ENCODE assay signal across 17 cellular contexts in the genomic region with DNA sequence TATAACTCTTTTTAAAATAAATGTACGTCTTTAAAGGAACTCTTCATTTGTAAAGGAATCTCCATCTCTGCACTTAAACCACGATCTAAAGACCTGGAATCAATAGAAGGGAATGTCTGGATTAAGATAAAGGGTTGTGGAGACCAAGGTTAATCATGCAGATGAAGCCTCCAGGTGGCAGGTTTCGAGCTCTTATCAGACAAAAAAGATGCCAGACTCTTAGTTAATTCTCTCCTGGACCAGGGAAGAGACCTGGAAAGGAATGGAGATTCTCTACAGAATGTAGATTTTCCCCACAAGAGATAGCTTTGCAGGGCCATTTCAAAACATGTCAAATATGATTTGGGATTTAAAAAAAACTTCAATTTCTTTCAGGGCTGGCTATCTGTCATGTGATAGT.
DNase-seq lines count a peak whose midpoint lies in the region; TF ChIP-seq lines count a peak whose summit lies in the region.
"Had no signal": no experiment of that assay in that cellular context is flagged by ENCODE, and none has a peak within 500 bp of the region (broad histone marks: within the 10 kb centered on the region; RNA-seq: fewer than 3 reads in every experiment).

No MANE protein-coding gene starts in this region.

- in situ Hi-C loops in G401 (cut with HindIII; ENCODE audit: low sequenced_read_pairs) = no loop called here

- peaks cover 41% of the 10 kb centered on the region for H3K4me1 Mint-ChIP-seq in endodermal cell
- no peaks in the 10 kb centered on the region for H3K4me1 Mint-ChIP-seq in CD8-positive, alpha-beta memory T cell
- H3K4me1 Mint-ChIP-seq: B cell; CD4-positive, CD25-positive, alpha-beta regulatory T cell had no signal

- H3K79me2 ChIP-seq in PC-9 (ENCODE audit: low read depth) = no peaks in the 10 kb centered on the region

- H3K9me2 ChIP-seq in PC-9 (ENCODE audit: insufficient read depth) = no peaks in the 10 kb centered on the region

- H3K36me3 ChIP-seq in PC-9 (ENCODE audit: low read depth) (no peaks in the 10 kb centered on the region), endodermal cell (ENCODE audit: control insufficient read depth, insufficient read depth, low read length) (no peaks in the 10 kb centered on the region)
- H3K36me3 ChIP-seq in CD8-positive, alpha-beta memory T cell (ENCODE audit: insufficient read depth, low read length) = no peaks in the 10 kb centered on the region
- H3K36me3 ChIP-seq: BLaER1 had no signal

- peaks cover 18% of the 10 kb centered on the region for H3K27me3 Mint-ChIP-seq in endodermal cell (ENCODE audit: insufficient read depth)
- peaks cover 0 to 9% of the 10 kb centered on the region in 2 donors for H3K27me3 Mint-ChIP-seq in CD8-positive, alpha-beta memory T cell
- H3K27me3 Mint-ChIP-seq: B cell had no signal

- intact Hi-C loops in PC-9 (cut with micrococcal nuclease; ENCODE audit: unreplicated experiment) = no loop called here

- CTCF ChIA-PET in PC-9 (lab: Charles Lee) = no interaction called here
- CTCF ChIA-PET in CD8-positive, alpha-beta memory T cell (lab: Charles Lee) = no interaction called here

- peak overlapping the region; percentile 1; the same call in 1 of the 2 replicates for H3K4me2 ChIP-seq in PC-9
- H3K4me2 ChIP-seq: BLaER1 had no signal

- no peaks in the 10 kb centered on the region for H3K9me3 ChIP-seq in PC-9 (ENCODE audit: insufficient read depth, low read depth)
- H3K9me3 ChIP-seq in endodermal cell (ENCODE audit: control insufficient read depth, low read length) = peaks cover 13% of the 10 kb centered on the region
- no peaks in the 10 kb centered on the region for H3K9me3 ChIP-seq in CD8-positive, alpha-beta memory T cell (ENCODE audit: low read length)

- WGBS in endodermal cell (ENCODE audit: insufficient coverage in 1 of 2, insufficient read length in 1 of 2), 2 experiments = 29 to 50% methylated on average over 1 to 3 of the region's 3 CpGs

- no peaks in the 10 kb centered on the region for H4K20me1 ChIP-seq in PC-9 (ENCODE audit: insufficient read depth)
- H4K20me1 ChIP-seq: BLaER1 had no signal

- H3K9me3 Mint-ChIP-seq in endodermal cell = peaks cover 12% of the 10 kb centered on the region
- peaks cover 0 to 11% (median 2%) of the 10 kb centered on the region in 5 donors for H3K9me3 Mint-ChIP-seq in CD8-positive, alpha-beta memory T cell

- H3K27ac Mint-ChIP-seq in endodermal cell = peak overlapping the region; percentile 11
- no peak overlapping the region for H3K27ac Mint-ChIP-seq in CD8-positive, alpha-beta memory T cell
- H3K27ac Mint-ChIP-seq: B cell; CD4-positive, CD25-positive, alpha-beta regulatory T cell; CD8-positive, alpha-beta T cell had no signal

- TF ChIP-seq CTCF in PC-9 (conservative IDR thresholded peaks at IDR 0.05) (no peak), endodermal cell (conservative IDR thresholded peaks at IDR 0.05) (peak; percentile 33)

- BruUV-seq in PC-9 (replicated peaks; lab: Mats Ljungman, UMichigan) = no TSS peak

- H3K9ac ChIP-seq in endodermal cell (ENCODE audit: extremely low read depth, low read length, poor library complexity, severe bottlenecking) = no peak overlapping the region
- H3K9ac ChIP-seq: BLaER1, GM23248 had no signal

- H3K4me3 Mint-ChIP-seq in endodermal cell = no peak overlapping the region
- no peak overlapping the region for H3K4me3 Mint-ChIP-seq in CD8-positive, alpha-beta memory T cell
- H3K4me3 Mint-ChIP-seq: B cell; CD4-positive, CD25-positive, alpha-beta regulatory T cell; CD8-positive, alpha-beta T cell had no signal

- peaks cover 17% of the 10 kb centered on the region for H3K4me1 ChIP-seq in PC-9 (replicated peaks; ENCODE audit: insufficient read depth)
- H3K4me1 ChIP-seq in endodermal cell (ENCODE audit: control insufficient read depth, insufficient read depth, low read length) = peaks cover 17% of the 10 kb centered on the region
- no peaks in the 10 kb centered on the region for H3K4me1 ChIP-seq in CD8-positive, alpha-beta memory T cell (ENCODE audit: insufficient read depth, low read length)
- H3K4me1 ChIP-seq: BLaER1 had no signal

- H2AFZ ChIP-seq in PC-9 = no peak overlapping the region
- H2AFZ ChIP-seq: GM23248 had no signal

- POLR2A ChIA-PET in PC-9 (lab: Charles Lee; ENCODE audit: unreplicated experiment) = no interaction called here
- POLR2A ChIA-PET in CD8-positive, alpha-beta memory T cell (lab: Charles Lee) = no interaction called here

- no peak overlapping the region for H3K27ac ChIP-seq in PC-9
- H3K27ac ChIP-seq in endodermal cell (ENCODE audit: low read depth, low read length) = no peak overlapping the region
- no peak overlapping the region for H3K27ac ChIP-seq in caudate nucleus (ENCODE audit: low read depth, low read length)
- H3K27ac ChIP-seq in CD8-positive, alpha-beta memory T cell (ENCODE audit: low read depth, low read length) = no peak overlapping the region
- H3K27ac ChIP-seq: BLaER1, C4-2B, GM23248 had no signal

- H3K27me3 ChIP-seq in PC-9 (ENCODE audit: insufficient read depth, low read depth) (peaks cover 36% of the 10 kb centered on the region), endodermal cell (ENCODE audit: control insufficient read depth, insufficient read depth, low read length, poor library complexity, severe bottlenecking) (no peaks in the 10 kb centered on the region)
- no peaks in the 10 kb centered on the region for H3K27me3 ChIP-seq in CD8-positive, alpha-beta memory T cell (ENCODE audit: insufficient read depth, low read length, poor library complexity, severe bottlenecking)
- H3K27me3 ChIP-seq: BLaER1 had no signal

- no peaks in the 10 kb centered on the region for H3K36me3 Mint-ChIP-seq in endodermal cell (ENCODE audit: low read depth)
- no peaks in the 10 kb centered on the region for H3K36me3 Mint-ChIP-seq in CD8-positive, alpha-beta memory T cell
- H3K36me3 Mint-ChIP-seq: CD4-positive, CD25-positive, alpha-beta regulatory T cell; CD8-positive, alpha-beta T cell had no signal

- peaks cover 18% of the 10 kb centered on the region for H3F3A ChIP-seq in PC-9 (ENCODE audit: insufficient read depth, low read depth)

- peak; percentile 40 for DNase-seq in G401 (ENCODE audit: low spot score)
- no peak for DNase-seq in PC-9
- DNase-seq in endodermal cell = peak; percentile 57
- no peak for DNase-seq in caudate nucleus (lab: John Stamatoyannopoulos, UW)
- DNase-seq in germinal center (ENCODE audit: low spot score) = no peak
- DNase-seq in CD8-positive, alpha-beta memory T cell = no peak
- DNase-seq in stimulated activated naive CD4-positive, alpha-beta T cell (lab: John Stamatoyannopoulos, UW) = no peak
- DNase-seq: Calu3; CD4-positive, CD25-positive, alpha-beta regulatory T cell; CD8-positive, alpha-beta T cell; DMS53; DMS79 treated with DMSO at 0.1 percent for 48 hours; GM23248; H7 had no signal

- H3K4me3 ChIP-seq in PC-9 (no peak overlapping the region), endodermal cell (ENCODE audit: low read length) (no peak overlapping the region)
- no peak overlapping the region for H3K4me3 ChIP-seq in CD8-positive, alpha-beta memory T cell (ENCODE audit: low read length)
- H3K4me3 ChIP-seq: BLaER1, GM23248 had no signal

Comparison
In these comparisons a context has a peak if more than half of its experiments do, and no peak if none do; other contexts are left out.
1. DNase-seq: peak in G401 (single experiment) and endodermal cell (single experiment); none in PC-9 (0 of 2), caudate nucleus (0 of 61), germinal center (single experiment), CD8-positive, alpha-beta memory T cell (0 of 5) and stimulated activated naive CD4-positive, alpha-beta T cell (0 of 6).